In the genomic region with DNA sequence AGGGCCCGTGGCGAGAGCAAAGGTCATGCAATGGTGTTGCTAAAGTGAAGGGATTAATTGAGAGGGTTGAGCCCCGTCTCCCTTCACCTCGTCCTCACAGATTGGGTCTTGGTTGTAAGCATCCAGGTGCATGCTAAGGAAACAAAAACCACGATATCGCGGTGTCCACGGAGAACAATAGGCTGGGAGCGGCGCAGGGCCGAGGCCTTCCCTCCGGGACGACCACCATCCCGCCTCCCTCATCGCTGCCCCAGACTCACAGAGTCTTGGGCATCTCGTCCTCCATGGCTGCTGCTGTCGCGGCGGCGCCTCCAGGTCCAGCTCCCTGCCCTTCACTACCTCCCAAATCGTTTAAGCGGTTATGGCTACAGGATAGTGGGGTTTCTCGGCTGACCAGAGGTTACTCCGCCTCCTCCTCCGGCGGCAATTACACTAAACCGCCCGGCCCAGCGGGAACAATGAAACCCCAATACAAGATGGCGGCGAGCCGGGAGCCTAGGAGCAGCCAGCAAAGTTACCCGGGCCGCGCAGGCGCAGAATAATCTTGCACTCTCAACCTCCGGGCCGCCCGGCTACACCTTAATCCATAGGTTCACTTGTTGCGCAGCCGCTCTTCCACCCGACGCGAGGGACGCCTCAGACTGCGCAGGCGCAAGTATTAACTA, we compare ENCODE assay signal across 8 cellular contexts. TPM values are rescaled to one million over a fixed set of nuclear protein-coding genes. Genes with fewer than 3 reads are reported as not detected.
DNase-seq lines count a peak whose midpoint lies in the region; ATAC-seq and TF ChIP-seq lines count a peak whose summit lies in the region.

TSS of gene TIA1 (minus strand) at position 484 of the 665 bp plus-strand sequence. CDS start at position 286, 198 bp downstream.

- H2AFZ ChIP-seq in trophoblast cell (ENCODE audit: insufficient read depth, low read length, poor library complexity), result peak within 1 kb of the TSS; percentile 55

- H3K4me2 ChIP-seq in trophoblast cell (ENCODE audit: low read length), result peak within 1 kb of the TSS; percentile 73

- H3K79me2 ChIP-seq in trophoblast cell (ENCODE audit: control insufficient read depth, insufficient read depth, low read length, poor library complexity), result peaks cover 15% of the 10 kb centered on the region

- H4K91ac ChIP-seq in trophoblast cell (ENCODE audit: low read depth, low read length), result peak within 1 kb of the TSS; percentile 96

- H3K36me3 ChIP-seq in cardiac muscle cell (no peaks in the 10 kb centered on the region), trophoblast cell (ENCODE audit: control insufficient read depth in 1 of 2, insufficient read depth in 2 of 2, low read length in 2 of 2) (peaks cover 0 to 4% of the 10 kb centered on the region in 2 experiments), transverse colon (no peaks in the 10 kb centered on the region)

- peak within 1 kb of the TSS; percentile 96 for H2AK5ac ChIP-seq in trophoblast cell (ENCODE audit: low read length)

- ATAC-seq in HG02759 (IDR thresholded peaks at IDR 0.05; ENCODE audit: unreplicated experiment), result peak; percentile 96

- H4K8ac ChIP-seq in trophoblast cell (ENCODE audit: low read depth, low read length), result peak within 1 kb of the TSS; percentile 95

- peak; percentile 89 for TF ChIP-seq POLR2A in transverse colon (IDR thresholded peaks at IDR 0.05)

- TF ChIP-seq CTCF in GM12864 (IDR thresholded peaks at IDR 0.05; ENCODE audit: low read depth, low read length, missing control alignments), result no peak
- no peak for TF ChIP-seq CTCF in cardiac muscle cell (IDR thresholded peaks at IDR 0.05; ENCODE audit: low read depth, low read length)
- no peak for TF ChIP-seq CTCF in transverse colon (IDR thresholded peaks at IDR 0.05)

- peak within 1 kb of the TSS; percentile 93 for H3K4ac ChIP-seq in trophoblast cell (ENCODE audit: low read depth, low read length)

- H3K4me1 ChIP-seq in cardiac muscle cell (ENCODE audit: low read depth), result peaks cover 22% of the 10 kb centered on the region
- H3K4me1 ChIP-seq in trophoblast cell (ENCODE audit: control insufficient read depth in 1 of 2, insufficient read depth in 2 of 2, low read length in 2 of 2), result peaks cover 0 to 5% of the 10 kb centered on the region in 2 experiments
- peaks cover 6 to 40% (median 18%) of the 10 kb centered on the region in 4 donors for H3K4me1 ChIP-seq in transverse colon

- TF ChIP-seq EP300 in transverse colon (IDR thresholded peaks at IDR 0.05; ENCODE audit: low read depth), result no peak

- peak within 1 kb of the TSS; percentile 91 for H3K14ac ChIP-seq in trophoblast cell (ENCODE audit: low read length)

- no peak within 1 kb of the TSS for H2BK12ac ChIP-seq in trophoblast cell (ENCODE audit: low read length)

- peaks cover 9% of the 10 kb centered on the region for H3K79me1 ChIP-seq in trophoblast cell (ENCODE audit: low read length)

- H3K4me3 ChIP-seq in GM12864 (ENCODE audit: low read depth, low read length), result peak within 1 kb of the TSS; percentile 93
- peak within 1 kb of the TSS; percentile 70 for H3K4me3 ChIP-seq in cardiac muscle cell
- peak within 1 kb of the TSS; percentile 92 for H3K4me3 ChIP-seq in trophoblast cell (ENCODE audit: low read depth, low read length)
- H3K4me3 ChIP-seq in transverse colon, result peak within 1 kb of the TSS; percentile 67 to 86 (median 76)

- in situ Hi-C loops in transverse colon (cut with MboI; ENCODE audit: low pct_ligation_motif_present in 1 of 4, low pct_unique_long_range_greater_than_20kb in 1 of 4, low sequenced_read_pairs in 3 of 4), result no loop called here

- DNase-seq in GM12864 (ENCODE audit: low read depth), result peak; percentile 95
- DNase-seq in NCI-H1417 (lab: John Stamatoyannopoulos, UW), result peak; percentile 99 to 100 (median 100)
- DNase-seq in SW 1271 (lab: John Stamatoyannopoulos, UW), result peak; percentile 95 to 98
- peak; percentile 94 for DNase-seq in activated naive CD8-positive, alpha-beta T cell treated with anti-CD3 and anti-CD28 coated beads, Interleukin-2, amount 50 U/mL, for 16 hours (ENCODE audit: low read depth, low spot score)
- peak; percentile 99 to 100 for DNase-seq in cardiac muscle cell (ENCODE audit: low read depth in 1 of 2, low spot score in 1 of 2)
- peak; percentile 100 for DNase-seq in trophoblast cell
- DNase-seq in transverse colon, result peak; percentile 99

- intact Hi-C loops in transverse colon (cut with DNase I; ENCODE audit: low total_unique reads), result no loop called here

- H4K12ac ChIP-seq in trophoblast cell (ENCODE audit: low read depth, low read length), result peak within 1 kb of the TSS; percentile 91

- peak within 1 kb of the TSS; percentile 99 for H3K9ac ChIP-seq in trophoblast cell (ENCODE audit: low read length)

- H3K9me3 ChIP-seq in cardiac muscle cell (ENCODE audit: low read depth), result no peaks in the 10 kb centered on the region
- no peaks in the 10 kb centered on the region for H3K9me3 ChIP-seq in trophoblast cell (ENCODE audit: insufficient read depth, low read depth, low read length)
- no peaks in the 10 kb centered on the region for H3K9me3 ChIP-seq in transverse colon

- H2BK120ac ChIP-seq in trophoblast cell (ENCODE audit: insufficient read depth, low read length, poor library complexity), result peak within 1 kb of the TSS; percentile 95

- H3K27me3 ChIP-seq in cardiac muscle cell, result no peaks in the 10 kb centered on the region
- no peaks in the 10 kb centered on the region for H3K27me3 ChIP-seq in trophoblast cell (ENCODE audit: insufficient read depth, low read length)
- no peaks in the 10 kb centered on the region for H3K27me3 ChIP-seq in transverse colon

- H3K27ac ChIP-seq in cardiac muscle cell, result peak within 1 kb of the TSS; percentile 98
- H3K27ac ChIP-seq in trophoblast cell (ENCODE audit: low read depth, low read length), result peak within 1 kb of the TSS; percentile 99
- peak within 1 kb of the TSS; percentile 95 to 98 (median 97) for H3K27ac ChIP-seq in transverse colon

- peak within 1 kb of the TSS; percentile 91 for H3K18ac ChIP-seq in trophoblast cell (ENCODE audit: low read length)

- H3K23ac ChIP-seq in trophoblast cell (ENCODE audit: low read length), result no peak within 1 kb of the TSS

- H2BK5ac ChIP-seq in trophoblast cell (ENCODE audit: low read depth, low read length, poor library complexity), result peak within 1 kb of the TSS; percentile 86

- no CpG with 5 or more reads among the region's 47 CpGs for WGBS in trophoblast cell (ENCODE audit: extremely low coverage, insufficient coverage, insufficient read length)
- WGBS in transverse colon (ENCODE audit: low coverage in 1 of 2), 2 donors, result 1% methylated on average over 47 of the region's 47 CpGs; no CpG with 5 or more reads in 1 of the 2 donors

RNA-seq across cellular contexts. Expression of gene TIA1, which starts in this region (rescaled TPM):
- total RNA-seq in cardiac muscle cell (135 and 176 TPM in 2 replicates), transverse colon (100 to 1,000 TPM in 3 of 4 donors, 10 to 100 TPM in 1; 76.4 to 156 (median 108) TPM)
- 95.3 and 123 TPM in 2 replicates for polyA plus RNA-seq in cardiac muscle cell
- 78.8 and 80.7 TPM in 2 replicates for polyA plus RNA-seq in trophoblast cell (2013)

Comparison
In these comparisons a context has a peak if more than half of its experiments do, and no peak if none do; other contexts are left out.
1. Peak in every context shown above with its lines: DNase-seq, ATAC-seq, H3K4me3 ChIP-seq and H3K27ac ChIP-seq.